ENCODE assay signal across 2 cellular contexts in the genomic region with DNA sequence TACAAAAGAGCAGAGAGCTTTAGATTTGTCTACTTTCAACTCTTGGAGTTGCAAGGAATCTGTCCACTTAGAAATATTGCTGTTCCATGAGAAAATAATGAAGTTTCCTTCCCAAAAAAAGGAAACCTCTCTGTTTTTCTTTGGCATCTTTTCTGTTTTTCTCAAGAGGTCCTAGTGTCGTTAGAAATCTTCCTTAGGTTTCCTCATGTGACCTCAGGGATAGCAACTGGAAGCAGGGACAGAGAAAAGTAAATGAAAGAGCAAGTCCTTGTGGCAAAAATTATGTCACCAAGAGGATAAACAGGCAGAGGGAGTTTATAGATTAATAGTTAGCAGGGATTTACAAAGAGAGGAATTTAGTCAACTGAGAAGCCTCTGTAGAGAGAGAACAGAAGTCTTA.
TF ChIP-seq lines count a peak whose summit lies in the region.

No MANE protein-coding gene starts in this region.

TF ChIP-seq in liver, 16 proteins besides CTCF, POLR2A, EP300 and RAD21 (continued from another document):
- TF ChIP-seq, protein P1, sequence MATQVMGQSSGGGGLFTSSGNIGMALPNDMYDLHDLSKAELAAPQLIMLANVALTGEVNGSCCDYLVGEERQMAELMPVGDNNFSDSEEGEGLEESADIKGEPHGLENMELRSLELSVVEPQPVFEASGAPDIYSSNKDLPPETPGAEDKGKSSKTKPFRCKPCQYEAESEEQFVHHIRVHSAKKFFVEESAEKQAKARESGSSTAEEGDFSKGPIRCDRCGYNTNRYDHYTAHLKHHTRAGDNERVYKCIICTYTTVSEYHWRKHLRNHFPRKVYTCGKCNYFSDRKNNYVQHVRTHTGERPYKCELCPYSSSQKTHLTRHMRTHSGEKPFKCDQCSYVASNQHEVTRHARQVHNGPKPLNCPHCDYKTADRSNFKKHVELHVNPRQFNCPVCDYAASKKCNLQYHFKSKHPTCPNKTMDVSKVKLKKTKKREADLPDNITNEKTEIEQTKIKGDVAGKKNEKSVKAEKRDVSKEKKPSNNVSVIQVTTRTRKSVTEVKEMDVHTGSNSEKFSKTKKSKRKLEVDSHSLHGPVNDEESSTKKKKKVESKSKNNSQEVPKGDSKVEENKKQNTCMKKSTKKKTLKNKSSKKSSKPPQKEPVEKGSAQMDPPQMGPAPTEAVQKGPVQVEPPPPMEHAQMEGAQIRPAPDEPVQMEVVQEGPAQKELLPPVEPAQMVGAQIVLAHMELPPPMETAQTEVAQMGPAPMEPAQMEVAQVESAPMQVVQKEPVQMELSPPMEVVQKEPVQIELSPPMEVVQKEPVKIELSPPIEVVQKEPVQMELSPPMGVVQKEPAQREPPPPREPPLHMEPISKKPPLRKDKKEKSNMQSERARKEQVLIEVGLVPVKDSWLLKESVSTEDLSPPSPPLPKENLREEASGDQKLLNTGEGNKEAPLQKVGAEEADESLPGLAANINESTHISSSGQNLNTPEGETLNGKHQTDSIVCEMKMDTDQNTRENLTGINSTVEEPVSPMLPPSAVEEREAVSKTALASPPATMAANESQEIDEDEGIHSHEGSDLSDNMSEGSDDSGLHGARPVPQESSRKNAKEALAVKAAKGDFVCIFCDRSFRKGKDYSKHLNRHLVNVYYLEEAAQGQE (IDR thresholded peaks at IDR 0.05): no peak
- TF ChIP-seq YY1 (IDR thresholded peaks at IDR 0.05) (no peak), NR2F2 (IDR thresholded peaks at IDR 0.05) (peak; percentile 60), GABPA (IDR thresholded peaks at IDR 0.05 in 1 of 2, conservative IDR thresholded peaks at IDR 0.05 in 1 of 2) (no peak), FOXA2 (IDR thresholded peaks at IDR 0.05) (no peak), RXRA (IDR thresholded peaks at IDR 0.05) (peak in 1 of 2 donors; percentile 22), JUND (IDR thresholded peaks at IDR 0.05) (peak in 1 of 2 donors; percentile 5), EGR1 (IDR thresholded peaks at IDR 0.05; ENCODE audit: low read depth in 2 of 2) (no peak), HNF4G (IDR thresholded peaks at IDR 0.05) (no peak), HNF4A (conservative IDR thresholded peaks at IDR 0.05) (no peak), TAF1 (conservative IDR thresholded peaks at IDR 0.05) (no peak)
- TF ChIP-seq, protein P2, sequence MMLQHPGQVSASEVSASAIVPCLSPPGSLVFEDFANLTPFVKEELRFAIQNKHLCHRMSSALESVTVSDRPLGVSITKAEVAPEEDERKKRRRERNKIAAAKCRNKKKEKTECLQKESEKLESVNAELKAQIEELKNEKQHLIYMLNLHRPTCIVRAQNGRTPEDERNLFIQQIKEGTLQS (IDR thresholded peaks at IDR 0.05): no peak
- TF ChIP-seq, protein P3, sequence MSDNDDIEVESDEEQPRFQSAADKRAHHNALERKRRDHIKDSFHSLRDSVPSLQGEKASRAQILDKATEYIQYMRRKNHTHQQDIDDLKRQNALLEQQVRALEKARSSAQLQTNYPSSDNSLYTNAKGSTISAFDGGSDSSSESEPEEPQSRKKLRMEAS (IDR thresholded peaks at IDR 0.05): no peak
- TF ChIP-seq, protein P4, sequence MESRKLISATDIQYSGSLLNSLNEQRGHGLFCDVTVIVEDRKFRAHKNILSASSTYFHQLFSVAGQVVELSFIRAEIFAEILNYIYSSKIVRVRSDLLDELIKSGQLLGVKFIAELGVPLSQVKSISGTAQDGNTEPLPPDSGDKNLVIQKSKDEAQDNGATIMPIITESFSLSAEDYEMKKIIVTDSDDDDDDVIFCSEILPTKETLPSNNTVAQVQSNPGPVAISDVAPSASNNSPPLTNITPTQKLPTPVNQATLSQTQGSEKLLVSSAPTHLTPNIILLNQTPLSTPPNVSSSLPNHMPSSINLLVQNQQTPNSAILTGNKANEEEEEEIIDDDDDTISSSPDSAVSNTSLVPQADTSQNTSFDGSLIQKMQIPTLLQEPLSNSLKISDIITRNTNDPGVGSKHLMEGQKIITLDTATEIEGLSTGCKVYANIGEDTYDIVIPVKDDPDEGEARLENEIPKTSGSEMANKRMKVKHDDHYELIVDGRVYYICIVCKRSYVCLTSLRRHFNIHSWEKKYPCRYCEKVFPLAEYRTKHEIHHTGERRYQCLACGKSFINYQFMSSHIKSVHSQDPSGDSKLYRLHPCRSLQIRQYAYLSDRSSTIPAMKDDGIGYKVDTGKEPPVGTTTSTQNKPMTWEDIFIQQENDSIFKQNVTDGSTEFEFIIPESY (IDR thresholded peaks at IDR 0.05): no peak

TF ChIP-seq in HepG2, 621 proteins besides CTCF, POLR2A, EP300 and RAD21 (continued from another document):
- TF ChIP-seq, protein P5, sequence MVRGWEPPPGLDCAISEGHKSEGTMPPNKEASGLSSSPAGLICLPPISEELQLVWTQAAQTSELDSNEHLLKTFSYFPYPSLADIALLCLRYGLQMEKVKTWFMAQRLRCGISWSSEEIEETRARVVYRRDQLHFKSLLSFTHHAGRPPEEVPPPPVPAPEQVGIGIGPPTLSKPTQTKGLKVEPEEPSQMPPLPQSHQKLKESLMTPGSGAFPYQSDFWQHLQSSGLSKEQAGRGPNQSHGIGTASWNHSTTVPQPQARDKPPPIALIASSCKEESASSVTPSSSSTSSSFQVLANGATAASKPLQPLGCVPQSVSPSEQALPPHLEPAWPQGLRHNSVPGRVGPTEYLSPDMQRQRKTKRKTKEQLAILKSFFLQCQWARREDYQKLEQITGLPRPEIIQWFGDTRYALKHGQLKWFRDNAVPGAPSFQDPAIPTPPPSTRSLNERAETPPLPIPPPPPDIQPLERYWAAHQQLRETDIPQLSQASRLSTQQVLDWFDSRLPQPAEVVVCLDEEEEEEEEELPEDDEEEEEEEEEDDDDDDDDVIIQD (CRISPR knock-in tag; IDR thresholded peaks at IDR 0.05; ENCODE audit: low read depth): no peak
- TF ChIP-seq TBL1XR1 (IDR thresholded peaks at IDR 0.05; ENCODE audit: borderline replicate concordance, low read length, partially characterized antibody) (no peak), ZBTB7B (CRISPR knock-in tag; IDR thresholded peaks at IDR 0.05) (no peak), ZNF879 (CRISPR knock-in tag; IDR thresholded peaks at IDR 0.05) (no peak), SRSF4 (IDR thresholded peaks at IDR 0.05; ENCODE audit: low read depth, low read length, poor library complexity, severe bottlenecking) (no peak), NFKBIZ (CRISPR knock-in tag; IDR thresholded peaks at IDR 0.05) (no peak), ZNF678 (CRISPR knock-in tag; IDR thresholded peaks at IDR 0.05) (no peak)
- TF ChIP-seq, protein P6, sequence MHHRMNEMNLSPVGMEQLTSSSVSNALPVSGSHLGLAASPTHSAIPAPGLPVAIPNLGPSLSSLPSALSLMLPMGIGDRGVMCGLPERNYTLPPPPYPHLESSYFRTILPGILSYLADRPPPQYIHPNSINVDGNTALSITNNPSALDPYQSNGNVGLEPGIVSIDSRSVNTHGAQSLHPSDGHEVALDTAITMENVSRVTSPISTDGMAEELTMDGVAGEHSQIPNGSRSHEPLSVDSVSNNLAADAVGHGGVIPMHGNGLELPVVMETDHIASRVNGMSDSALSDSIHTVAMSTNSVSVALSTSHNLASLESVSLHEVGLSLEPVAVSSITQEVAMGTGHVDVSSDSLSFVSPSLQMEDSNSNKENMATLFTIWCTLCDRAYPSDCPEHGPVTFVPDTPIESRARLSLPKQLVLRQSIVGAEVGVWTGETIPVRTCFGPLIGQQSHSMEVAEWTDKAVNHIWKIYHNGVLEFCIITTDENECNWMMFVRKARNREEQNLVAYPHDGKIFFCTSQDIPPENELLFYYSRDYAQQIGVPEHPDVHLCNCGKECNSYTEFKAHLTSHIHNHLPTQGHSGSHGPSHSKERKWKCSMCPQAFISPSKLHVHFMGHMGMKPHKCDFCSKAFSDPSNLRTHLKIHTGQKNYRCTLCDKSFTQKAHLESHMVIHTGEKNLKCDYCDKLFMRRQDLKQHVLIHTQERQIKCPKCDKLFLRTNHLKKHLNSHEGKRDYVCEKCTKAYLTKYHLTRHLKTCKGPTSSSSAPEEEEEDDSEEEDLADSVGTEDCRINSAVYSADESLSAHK (CRISPR knock-in tag; IDR thresholded peaks at IDR 0.05; ENCODE audit: borderline replicate concordance): no peak
